Comparison of ENCODE assay signal across 30 cellular contexts in the genomic region with DNA sequence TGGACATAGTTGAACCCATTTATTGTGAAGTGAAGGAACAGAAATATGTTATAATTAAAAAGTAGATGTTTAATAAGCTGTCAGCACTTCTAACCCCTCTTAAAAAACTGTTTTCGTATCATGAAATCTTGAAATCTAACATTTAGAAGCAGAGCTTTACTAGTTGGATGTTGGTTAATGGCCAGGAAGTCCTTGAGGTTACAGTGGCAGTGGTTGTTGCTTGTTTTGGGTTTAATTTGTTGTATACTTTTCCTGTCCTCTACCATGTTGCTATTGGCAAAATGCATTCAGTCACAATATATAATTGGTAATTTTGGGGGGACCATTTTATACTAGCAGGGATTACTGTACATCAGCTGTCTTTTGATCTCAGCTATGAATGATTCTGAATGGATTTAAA.
"Had no signal": no experiment of that assay in that cellular context is flagged by ENCODE, and none has a peak within 500 bp of the region (broad histone marks: within the 10 kb centered on the region; RNA-seq: fewer than 3 reads in every experiment).

No MANE protein-coding gene starts in this region.

- H3K9me3 Mint-ChIP-seq: activated CD4-positive, alpha-beta T cell treated with anti-CD3 and anti-CD28 coated beads, Interleukin-2, amount 10 ng/mL, durations not matched to agents 24 days and 14 days; activated naive CD4-positive, alpha-beta T cell treated with anti-CD3 and anti-CD28 coated beads, Interleukin-2, amount 10 ng/mL, durations not matched to agents 7 days and 5 days; activated naive CD4-positive, alpha-beta T cell treated with anti-CD3 and anti-CD28 coated beads, Interleukin-2, amount 50 U/mL, for 72 hours; activated naive CD8-positive, alpha-beta T cell treated with anti-CD3 and anti-CD28 coated beads, Interleukin-2, amount 10 ng/mL, durations not matched to agents 7 days and 5 days; activated T-cell treated with anti-CD3 and anti-CD28 coated beads, Interleukin-2, amount 50 U/mL, for 24 hours; activated T-cell treated with anti-CD3 and anti-CD28 coated beads, Interleukin-2, amount 50 U/mL, for 72 hours; dendritic cell treated with granulocyte-macrophage colony-stimulating factor and Interleukin-4, amounts not matched to agents 40 ng/mL and 50 ng/mL, for 4 days had no signal

- DNase-seq: activated CD4-positive, alpha-beta T cell treated with anti-CD3 and anti-CD28 coated beads for 36 hours; activated CD4-positive, alpha-beta T cell treated with anti-CD3 and anti-CD28 coated beads, Interleukin-2, amount 10 ng/mL, durations not matched to agents 24 days and 14 days; activated CD4-positive, alpha-beta T cell treated with anti-CD3 and anti-CD28 coated beads, Interleukin-2, amount 50 U/mL, for 4 hours; activated CD4-positive, CD25-positive, alpha-beta regulatory T cell; activated CD4-positive, CD25-positive, alpha-beta regulatory T cell treated with anti-CD3 and anti-CD28 coated beads, Interleukin-2, amount 50 U/mL, for 72 hours; activated CD8-positive, alpha-beta memory T cell treated with anti-CD3 and anti-CD28 coated beads for 24 hours; activated CD8-positive, alpha-beta memory T cell treated with anti-CD3 and anti-CD28 coated beads, Interleukin-2, amount 50 U/mL, for 4 hours; activated gamma-delta T cell; activated naive CD4-positive, alpha-beta T cell; activated naive CD4-positive, alpha-beta T cell treated with anti-CD3 and anti-CD28 coated beads, Interleukin-2, amount 10 ng/mL, durations not matched to agents 7 days and 5 days; activated naive CD8-positive, alpha-beta T cell treated with anti-CD3 and anti-CD28 coated beads, Interleukin-2, amount 10 ng/mL, durations not matched to agents 7 days and 5 days; activated T-cell treated with anti-CD3 and anti-CD28 coated beads for 4 hours; activated T-cell treated with anti-CD3 and anti-CD28 coated beads, Interleukin-2, amount 50 U/mL, for 24 hours; activated T-cell treated with anti-CD3 and anti-CD28 coated beads, Interleukin-2, amount 50 U/mL, for 72 hours; central memory CD4-positive, alpha-beta T cell; dorsolateral prefrontal cortex; effector memory CD4-positive, alpha-beta T cell; erythroblast; foreskin keratinocyte; gastrocnemius medialis; glutamatergic neuron; heart left ventricle had no signal

- H3K4me3 ChIP-seq: ascending aorta, breast epithelium, cardiac muscle cell, coronary artery, dorsolateral prefrontal cortex, esophagus muscularis mucosa, gastrocnemius medialis, heart left ventricle had no signal

- H3K4me3 Mint-ChIP-seq: activated CD4-positive, alpha-beta T cell treated with anti-CD3 and anti-CD28 coated beads for 36 hours; activated CD4-positive, alpha-beta T cell treated with anti-CD3 and anti-CD28 coated beads, Interleukin-2, amount 10 ng/mL, durations not matched to agents 24 days and 14 days; activated naive CD4-positive, alpha-beta T cell treated with anti-CD3 and anti-CD28 coated beads, Interleukin-2, amount 10 ng/mL, durations not matched to agents 7 days and 5 days; activated naive CD8-positive, alpha-beta T cell treated with anti-CD3 and anti-CD28 coated beads, Interleukin-2, amount 10 ng/mL, durations not matched to agents 7 days and 5 days; activated T-cell treated with anti-CD3 and anti-CD28 coated beads, Interleukin-2, amount 50 U/mL, for 24 hours; activated T-cell treated with anti-CD3 and anti-CD28 coated beads, Interleukin-2, amount 50 U/mL, for 72 hours; brain; dendritic cell treated with granulocyte-macrophage colony-stimulating factor and Interleukin-4, amounts not matched to agents 40 ng/mL and 50 ng/mL, for 4 days had no signal

- H3K4me1 Mint-ChIP-seq: brain had no signal

- H3K27me3 Mint-ChIP-seq: activated CD4-positive, alpha-beta T cell treated with anti-CD3 and anti-CD28 coated beads for 36 hours; activated CD4-positive, alpha-beta T cell treated with anti-CD3 and anti-CD28 coated beads, Interleukin-2, amount 10 ng/mL, durations not matched to agents 24 days and 14 days; activated naive CD4-positive, alpha-beta T cell treated with anti-CD3 and anti-CD28 coated beads, Interleukin-2, amount 10 ng/mL, durations not matched to agents 7 days and 5 days; activated naive CD8-positive, alpha-beta T cell treated with anti-CD3 and anti-CD28 coated beads, Interleukin-2, amount 10 ng/mL, durations not matched to agents 7 days and 5 days; activated T-cell treated with anti-CD3 and anti-CD28 coated beads, Interleukin-2, amount 50 U/mL, for 24 hours; brain; dendritic cell treated with granulocyte-macrophage colony-stimulating factor and Interleukin-4, amounts not matched to agents 40 ng/mL and 50 ng/mL, for 4 days had no signal

- H3K27ac Mint-ChIP-seq: activated CD4-positive, alpha-beta T cell treated with anti-CD3 and anti-CD28 coated beads for 36 hours; activated CD4-positive, alpha-beta T cell treated with anti-CD3 and anti-CD28 coated beads, Interleukin-2, amount 10 ng/mL, durations not matched to agents 24 days and 14 days; activated naive CD4-positive, alpha-beta T cell treated with anti-CD3 and anti-CD28 coated beads, Interleukin-2, amount 10 ng/mL, durations not matched to agents 7 days and 5 days; activated naive CD4-positive, alpha-beta T cell treated with anti-CD3 and anti-CD28 coated beads, Interleukin-2, amount 50 U/mL, for 72 hours; activated naive CD8-positive, alpha-beta T cell treated with anti-CD3 and anti-CD28 coated beads, Interleukin-2, amount 10 ng/mL, durations not matched to agents 7 days and 5 days; activated T-cell treated with anti-CD3 and anti-CD28 coated beads, Interleukin-2, amount 50 U/mL, for 72 hours; brain; dendritic cell treated with granulocyte-macrophage colony-stimulating factor and Interleukin-4, amounts not matched to agents 40 ng/mL and 50 ng/mL, for 4 days had no signal

- ATAC-seq: activated CD4-positive, alpha-beta T cell treated with anti-CD3 and anti-CD28 coated beads for 36 hours; activated T-cell treated with anti-CD3 and anti-CD28 coated beads, Interleukin-2, amount 50 U/mL, for 72 hours; foreskin keratinocyte; gastrocnemius medialis; heart left ventricle had no signal
